In the genomic region with DNA sequence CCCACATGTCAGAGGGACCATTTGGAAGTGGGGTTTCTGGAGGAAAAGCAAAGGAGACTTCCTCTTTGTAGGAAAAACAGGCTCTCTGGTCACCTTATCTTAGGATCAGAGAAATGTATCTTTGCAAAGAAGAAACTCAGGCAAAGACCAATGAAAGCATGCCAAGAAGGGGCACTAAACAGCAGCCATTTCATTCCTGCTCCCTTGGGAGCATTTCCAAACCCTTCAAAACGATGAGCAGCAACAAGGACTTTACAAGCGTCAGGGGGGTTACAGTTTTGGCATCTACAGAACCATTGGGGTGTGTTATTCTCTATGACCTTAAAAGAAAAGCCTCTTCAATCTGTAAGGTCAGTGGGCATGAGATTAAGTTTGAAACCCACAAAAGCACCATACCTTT, we compare ENCODE assay signal across 12 cellular contexts.
DNase-seq lines count a peak whose midpoint lies in the region; ATAC-seq and TF ChIP-seq lines count a peak whose summit lies in the region.
"Had no signal": no experiment of that assay in that cellular context is flagged by ENCODE, and none has a peak within 500 bp of the region (broad histone marks: within the 10 kb centered on the region; RNA-seq: fewer than 3 reads in every experiment).

No MANE protein-coding gene starts in this region.

- no peak for TF ChIP-seq POLR2A in stomach (IDR thresholded peaks at IDR 0.05)

- no peak overlapping the region for H3K4me3 ChIP-seq in HEK293 (ENCODE audit: low read depth, low read length)
- H3K4me3 ChIP-seq in lower lobe of right lung: no peak overlapping the region
- no peak overlapping the region for H3K4me3 ChIP-seq in stomach
- H3K4me3 ChIP-seq: GM23338 had no signal

- no peaks in the 10 kb centered on the region for H3K27me3 Mint-ChIP-seq in brain

- H3K27me3 ChIP-seq in lower lobe of right lung (ENCODE audit: low read depth) (no peaks in the 10 kb centered on the region), stomach (no peaks in the 10 kb centered on the region)

- CTCF ChIA-PET in HEK293 (lab: Yijun Ruan, JAX): interaction anchor here (1.2 kb wide), 1 partner anchor 100 kb away, joined by 3 read pairs; no protein-coding TSS in a partner anchor

- H3K36me3 Mint-ChIP-seq in brain: peaks cover 31% of the 10 kb centered on the region

- ATAC-seq in lower lobe of right lung: no peak
- no peak for ATAC-seq in GM19351 (IDR thresholded peaks at IDR 0.05; ENCODE audit: unreplicated experiment)

- H3K4me3 Mint-ChIP-seq in brain: no peak overlapping the region
- H3K4me3 Mint-ChIP-seq: GM23338 had no signal

- 66 to 80% (median 72%) methylated on average over 2 of the region's 2 CpGs for WGBS in stomach, 5 donors

- no peak for TF ChIP-seq EP300 in stomach (IDR thresholded peaks at IDR 0.05)

- H3K4me1 Mint-ChIP-seq in brain: peaks cover 69% of the 10 kb centered on the region

- intact Hi-C loops in lower lobe of right lung (cut with DNase I): no loop called here
- intact Hi-C loops in stomach (cut with DNase I; ENCODE audit: low total_unique reads): no loop called here

- no peak for TF ChIP-seq CTCF in HEK293 (tag by site-specific recombination; IDR thresholded peaks at IDR 0.05)
- TF ChIP-seq CTCF in brain (conservative IDR thresholded peaks at IDR 0.05): no peak
- TF ChIP-seq CTCF in lower lobe of right lung (IDR thresholded peaks at IDR 0.05): no peak
- TF ChIP-seq CTCF in stomach (IDR thresholded peaks at IDR 0.05): no peak

- POLR2A ChIA-PET in HEK293 (lab: Yijun Ruan, JAX): no interaction called here

- peak overlapping the region; percentile 47; the same call in 1 of the 2 replicates for H3K27ac ChIP-seq in HEK293 (ENCODE audit: extremely low read depth, low read depth, low read length)
- peak overlapping the region; percentile 76 for H3K27ac ChIP-seq in lower lobe of right lung
- peak overlapping the region in 4 of 5 donors; percentile 77 to 91 (median 88) for H3K27ac ChIP-seq in stomach
- H3K27ac ChIP-seq: WERI-Rb-1 had no signal

- H3K4me1 ChIP-seq in HEK293 (ENCODE audit: control insufficient read depth, insufficient read depth, low read length) (peaks cover 33% of the 10 kb centered on the region), lower lobe of right lung (peaks cover 72% of the 10 kb centered on the region), stomach (peaks cover 57 to 76% (median 69%) of the 10 kb centered on the region in 4 donors)

- peaks cover 18 to 54% of the 10 kb centered on the region in 2 experiments; a peak in 2 of 3 replicates for H3K36me3 ChIP-seq in HEK293 (ENCODE audit: control insufficient read depth in 2 of 2, insufficient read depth in 1 of 2, low read length in 2 of 2)
- H3K36me3 ChIP-seq in lower lobe of right lung: peaks cover 6% of the 10 kb centered on the region
- peaks cover 0 to 41% (median 24%) of the 10 kb centered on the region in 4 donors for H3K36me3 ChIP-seq in stomach

- H3K27ac Mint-ChIP-seq in brain: peak overlapping the region in 3 of 5 experiments; percentile 14 to 97 (median 93)
- H3K27ac Mint-ChIP-seq: GM23338 had no signal

- H3K9me3 Mint-ChIP-seq in brain: no peaks in the 10 kb centered on the region
- H3K9me3 Mint-ChIP-seq: GM23338 had no signal

- H3K9me3 ChIP-seq in HEK293 (ENCODE audit: control insufficient read depth, insufficient read depth, low read depth, low read length) (no peaks in the 10 kb centered on the region), lower lobe of right lung (no peaks in the 10 kb centered on the region), stomach (no peaks in the 10 kb centered on the region)

- DNase-seq in lower lobe of right lung: no peak
- DNase-seq in stomach: no peak
- DNase-seq in activated T-cell treated with anti-CD3 and anti-CD28 coated beads for 4 hours: no peak
- no peak for DNase-seq in activated CD4-positive, alpha-beta T cell treated with anti-CD3 and anti-CD28 coated beads for 4 hours
- DNase-seq in central memory CD4-positive, alpha-beta T cell: no peak
- DNase-seq: NCI-H2081; NK-92 treated with Interleukin-12 subunit alpha and Interleukin-12 subunit beta, amount 100 ng/mL, for 24 hours had no signal

TF ChIP-seq in HEK293, 187 proteins besides CTCF, POLR2A, EP300 and RAD21:
- TF ChIP-seq ZNF768 (tag by site-specific recombination; IDR thresholded peaks at IDR 0.05) (0 out of 2 replicates have a peak, but pooled peaks have one; percentile 24), FEZF1 (tag by site-specific recombination; IDR thresholded peaks at IDR 0.05) (peak; percentile 65; the same call in 1 of the 2 replicates), ZNF350 (tag by site-specific recombination; IDR thresholded peaks at IDR 0.05) (no peak), OSR2 (tag by site-specific recombination; IDR thresholded peaks at IDR 0.05) (peak; percentile 71; the same call in 1 of the 2 replicates), ZNF585B (tag by site-specific recombination; IDR thresholded peaks at IDR 0.05) (no peak), ZNF747 (tag by site-specific recombination; IDR thresholded peaks at IDR 0.05) (no peak), ZNF138 (tag by site-specific recombination; IDR thresholded peaks at IDR 0.05; ENCODE audit: borderline replicate concordance) (no peak)
- TF ChIP-seq, protein P1, sequence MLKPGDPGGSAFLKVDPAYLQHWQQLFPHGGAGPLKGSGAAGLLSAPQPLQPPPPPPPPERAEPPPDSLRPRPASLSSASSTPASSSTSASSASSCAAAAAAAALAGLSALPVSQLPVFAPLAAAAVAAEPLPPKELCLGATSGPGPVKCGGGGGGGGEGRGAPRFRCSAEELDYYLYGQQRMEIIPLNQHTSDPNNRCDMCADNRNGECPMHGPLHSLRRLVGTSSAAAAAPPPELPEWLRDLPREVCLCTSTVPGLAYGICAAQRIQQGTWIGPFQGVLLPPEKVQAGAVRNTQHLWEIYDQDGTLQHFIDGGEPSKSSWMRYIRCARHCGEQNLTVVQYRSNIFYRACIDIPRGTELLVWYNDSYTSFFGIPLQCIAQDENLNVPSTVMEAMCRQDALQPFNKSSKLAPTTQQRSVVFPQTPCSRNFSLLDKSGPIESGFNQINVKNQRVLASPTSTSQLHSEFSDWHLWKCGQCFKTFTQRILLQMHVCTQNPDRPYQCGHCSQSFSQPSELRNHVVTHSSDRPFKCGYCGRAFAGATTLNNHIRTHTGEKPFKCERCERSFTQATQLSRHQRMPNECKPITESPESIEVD (tag by site-specific recombination; IDR thresholded peaks at IDR 0.05): peak; percentile 41; the same call in 1 of the 2 replicates
